In genomic region chrX:100477949-100478348, GRCh38 we compare ENCODE assay signal across 12 cellular contexts.
DNase-seq lines count a peak whose midpoint lies in the region; ATAC-seq and TF ChIP-seq lines count a peak whose summit lies in the region.
"Had no signal": no experiment of that assay in that cellular context is flagged by ENCODE, and none has a peak within 500 bp of the region (broad histone marks: within the 10 kb centered on the region; RNA-seq: fewer than 3 reads in every experiment).

No MANE protein-coding gene starts in this region.

- H3K36me3 Mint-ChIP-seq in type B pancreatic cell: no peaks in the 10 kb centered on the region
- H3K36me3 Mint-ChIP-seq: CD4-positive, CD25-positive, alpha-beta regulatory T cell had no signal

- TF ChIP-seq EP300 in gastroesophageal sphincter (IDR thresholded peaks at IDR 0.05): no peak

- H3K4me1 Mint-ChIP-seq in type B pancreatic cell (ENCODE audit: unreplicated experiment): no peaks in the 10 kb centered on the region
- H3K4me1 Mint-ChIP-seq: CD4-positive, CD25-positive, alpha-beta regulatory T cell had no signal

- H3K9ac ChIP-seq in mammary epithelial cell (ENCODE audit: insufficient read depth, low read length): no peak overlapping the region
- H3K9ac ChIP-seq: BLaER1 treated with 17β-estradiol and CSF1 and Interleukin-3, amounts not matched to agents 10 nM and 100 nM; GM23248 had no signal

- no TSS peak for BruUV-seq in mammary epithelial cell (replicated peaks; lab: Mats Ljungman, UMichigan)

- DNase-seq in H7: peak; percentile 0
- DNase-seq in left ventricle myocardium superior: no peak
- DNase-seq in sciatic nerve (ENCODE audit: low spot score): no peak
- no peak for DNase-seq in activated CD4-positive, alpha-beta T cell treated with anti-CD3 and anti-CD28 coated beads, Interleukin-2, amount 50 U/mL, for 1 hour
- DNase-seq in type B pancreatic cell (ENCODE audit: extremely low spot score, unreplicated experiment): no peak
- DNase-seq in mammary epithelial cell: no peak
- DNase-seq: ACHN; CD4-positive, CD25-positive, alpha-beta regulatory T cell; GM23248 had no signal

- no peak for TF ChIP-seq POLR2A in gastroesophageal sphincter (IDR thresholded peaks at IDR 0.05)

- ATAC-seq in gastroesophageal sphincter (peak; percentile 79), left ventricle myocardium superior (peak; percentile 92), sciatic nerve (peak; percentile 94)
- ATAC-seq: GM12878 had no signal

- in situ Hi-C loops in mammary epithelial cell (cut with MboI; ENCODE audit: low sequenced_read_pairs in 2 of 2): no loop called here

- H3K4me1 ChIP-seq in gastroesophageal sphincter (no peaks in the 10 kb centered on the region), mammary epithelial cell (ENCODE audit: insufficient read depth, low read length) (no peaks in the 10 kb centered on the region)

- no peak overlapping the region for H3K4me2 ChIP-seq in mammary epithelial cell (ENCODE audit: insufficient read depth, low read depth, low read length)
- H3K4me2 ChIP-seq: BLaER1 treated with 17β-estradiol and CSF1 and Interleukin-3, amounts not matched to agents 10 nM and 100 nM had no signal

- intact Hi-C loops in left ventricle myocardium superior (cut with micrococcal nuclease): no loop called here
- intact Hi-C loops in sciatic nerve (cut with DNase I): no loop called here
- intact Hi-C loops in mammary epithelial cell (cut with micrococcal nuclease): no loop called here

- peaks cover 3% of the 10 kb centered on the region for H3K27me3 Mint-ChIP-seq in type B pancreatic cell
- H3K27me3 Mint-ChIP-seq: CD4-positive, CD25-positive, alpha-beta regulatory T cell had no signal

- no peaks in the 10 kb centered on the region for H3K9me3 Mint-ChIP-seq in type B pancreatic cell

- H3K27ac ChIP-seq in gastroesophageal sphincter (no peak overlapping the region), mammary epithelial cell (ENCODE audit: insufficient read depth, low read depth, low read length) (no peak overlapping the region)
- H3K27ac ChIP-seq: BLaER1 treated with 17β-estradiol and CSF1 and Interleukin-3, amounts not matched to agents 10 nM and 100 nM; GM23248 had no signal

- no peak overlapping the region for H3K4me3 ChIP-seq in H7 (ENCODE audit: insufficient read depth, low read depth, low read length)
- no peak overlapping the region for H3K4me3 ChIP-seq in gastroesophageal sphincter
- H3K4me3 ChIP-seq in mammary epithelial cell (replicated peaks in 1 of 3; ENCODE audit: insufficient read depth in 1 of 3, low read depth in 2 of 3, low read length in 3 of 3): no peak overlapping the region
- H3K4me3 ChIP-seq: BLaER1 treated with 17β-estradiol and CSF1 and Interleukin-3, amounts not matched to agents 10 nM and 100 nM; GM12878; GM23248 had no signal

- TF ChIP-seq CTCF in gastroesophageal sphincter (IDR thresholded peaks at IDR 0.05): no peak
- TF ChIP-seq CTCF in type B pancreatic cell (conservative IDR thresholded peaks at IDR 0.05): no peak
- TF ChIP-seq CTCF in mammary epithelial cell (conservative IDR thresholded peaks at IDR 0.05 in 1 of 2, IDR thresholded peaks at IDR 0.05 in 1 of 2; ENCODE audit: extremely low read depth in 1 of 2, insufficient read depth in 1 of 2, low read depth in 1 of 2, low read length in 2 of 2): no peak

- CTCF ChIA-PET in mammary epithelial cell (lab: Charles Lee; ENCODE audit: low non-redundant PET): no interaction called here

- H4K20me1 ChIP-seq in mammary epithelial cell (ENCODE audit: insufficient read depth, low read length): no peaks in the 10 kb centered on the region
- H4K20me1 ChIP-seq: BLaER1 treated with 17β-estradiol and CSF1 and Interleukin-3, amounts not matched to agents 10 nM and 100 nM had no signal

- no peaks in the 10 kb centered on the region for H3K79me2 ChIP-seq in mammary epithelial cell (ENCODE audit: insufficient read depth, low read length)

- no peak overlapping the region for H2AFZ ChIP-seq in mammary epithelial cell (ENCODE audit: low read depth, low read length)
- H2AFZ ChIP-seq: GM23248 had no signal

- H3K27ac Mint-ChIP-seq in type B pancreatic cell: no peak overlapping the region
- H3K27ac Mint-ChIP-seq: CD4-positive, CD25-positive, alpha-beta regulatory T cell had no signal

- dilution Hi-C loops in mammary epithelial cell (cut with HindIII; ENCODE audit: low sequenced_read_pairs): no loop called here

- H3K4me3 Mint-ChIP-seq in type B pancreatic cell: no peak overlapping the region
- H3K4me3 Mint-ChIP-seq: CD4-positive, CD25-positive, alpha-beta regulatory T cell had no signal

- no peaks in the 10 kb centered on the region for H3K9me3 ChIP-seq in gastroesophageal sphincter
- no peaks in the 10 kb centered on the region for H3K9me3 ChIP-seq in mammary epithelial cell (replicated peaks; ENCODE audit: insufficient read depth, low read length)

- H3K36me3 ChIP-seq in H7 (replicated peaks; ENCODE audit: control insufficient read depth, insufficient read depth, low read length) (no peaks in the 10 kb centered on the region), gastroesophageal sphincter (no peaks in the 10 kb centered on the region), mammary epithelial cell (ENCODE audit: insufficient read depth, low read length) (no peaks in the 10 kb centered on the region)
- H3K36me3 ChIP-seq: BLaER1 treated with 17β-estradiol and CSF1 and Interleukin-3, amounts not matched to agents 10 nM and 100 nM had no signal

- 25 to 36% methylated on average over 2 to 4 of the region's 4 CpGs for WGBS in gastroesophageal sphincter (ENCODE audit: low coverage in 1 of 2), 2 donors
- 20% methylated on average over 4 of the region's 4 CpGs for WGBS in mammary epithelial cell (ENCODE audit: low coverage, missing lambda C conversion rate)

- H3K27me3 ChIP-seq in H7 (ENCODE audit: control insufficient read depth, insufficient read depth, low read length): no peaks in the 10 kb centered on the region; the same call in 1 of the 2 replicates
- no peaks in the 10 kb centered on the region for H3K27me3 ChIP-seq in gastroesophageal sphincter
- H3K27me3 ChIP-seq in mammary epithelial cell (ENCODE audit: insufficient read depth, low read length): no peaks in the 10 kb centered on the region
- H3K27me3 ChIP-seq: BLaER1 treated with 17β-estradiol and CSF1 and Interleukin-3, amounts not matched to agents 10 nM and 100 nM had no signal
